ENCODE assay signal across 1 cellular context in the genomic region with DNA sequence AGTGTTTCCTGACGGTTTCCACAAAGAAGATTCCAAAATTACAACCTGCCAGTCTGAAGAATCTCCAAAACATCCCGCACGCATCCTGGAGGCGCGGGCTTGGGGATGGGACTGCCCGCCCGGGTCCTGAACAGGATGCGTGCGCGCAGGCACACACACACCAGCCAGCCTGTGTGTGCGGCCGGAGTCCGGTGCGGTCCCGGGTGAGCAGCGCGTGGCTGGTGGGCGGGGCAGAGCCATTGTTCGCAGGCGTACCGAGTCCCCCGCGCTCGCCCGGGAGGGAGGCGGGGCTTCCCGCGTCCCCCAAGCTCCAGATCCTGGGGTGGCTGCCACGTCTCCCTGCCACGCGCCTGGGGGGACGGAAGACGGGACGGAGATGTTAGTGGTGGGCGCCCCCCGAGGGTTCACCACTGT.
TF ChIP-seq lines count a peak whose summit lies in the region.

No MANE protein-coding gene starts in this region.

TF ChIP-seq in HepG2, 621 proteins besides CTCF, POLR2A, EP300 and RAD21 (continued from another document and continues in another):
- TF ChIP-seq, protein P1, sequence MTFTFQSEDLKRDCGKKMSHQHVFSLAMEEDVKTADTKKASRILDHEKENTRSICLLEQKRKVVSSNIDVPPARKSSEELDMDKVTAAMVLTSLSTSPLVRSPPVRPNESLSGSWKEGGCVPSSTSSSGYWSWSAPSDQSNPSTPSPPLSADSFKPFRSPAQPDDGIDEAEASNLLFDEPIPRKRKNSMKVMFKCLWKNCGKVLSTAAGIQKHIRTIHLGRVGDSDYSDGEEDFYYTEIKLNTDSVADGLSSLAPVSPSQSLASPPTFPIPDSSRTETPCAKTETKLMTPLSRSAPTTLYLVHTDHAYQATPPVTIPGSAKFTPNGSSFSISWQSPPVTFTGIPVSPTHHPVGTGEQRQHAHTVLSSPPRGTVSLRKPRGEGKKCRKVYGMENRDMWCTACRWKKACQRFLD (CRISPR knock-in tag; IDR thresholded peaks at IDR 0.05; ENCODE audit: borderline replicate concordance) = no peak
- TF ChIP-seq ZNF644 (CRISPR knock-in tag; IDR thresholded peaks at IDR 0.05; ENCODE audit: low read depth) (peak; percentile 25; the same call in 1 of the 2 replicates), ZNF569 (CRISPR knock-in tag; IDR thresholded peaks at IDR 0.05; ENCODE audit: borderline replicate concordance) (0 out of 2 replicates have a peak, but pooled peaks have one; percentile 67), KAT8 (CRISPR knock-in tag; IDR thresholded peaks at IDR 0.05) (peak; percentile 35; the same call in 1 of the 2 replicates), RARA (CRISPR knock-in tag; IDR thresholded peaks at IDR 0.05) (peak; percentile 68), ARNT (IDR thresholded peaks at IDR 0.05) (no peak), HDAC1 (CRISPR knock-in tag; IDR thresholded peaks at IDR 0.05) (peak; percentile 93), ZNF512 (CRISPR knock-in tag; IDR thresholded peaks at IDR 0.05) (no peak), ATAD3A (CRISPR knock-in tag; IDR thresholded peaks at IDR 0.05) (no peak), ELF4 (CRISPR knock-in tag; IDR thresholded peaks at IDR 0.05; ENCODE audit: borderline replicate concordance) (no peak), KLF6 (CRISPR knock-in tag; IDR thresholded peaks at IDR 0.05) (no peak), ZNF576 (CRISPR knock-in tag; IDR thresholded peaks at IDR 0.05) (no peak), GATA4 (IDR thresholded peaks at IDR 0.05; ENCODE audit: borderline replicate concordance, low read depth) (no peak; the same call in none of the 2 replicates), MAFF (IDR thresholded peaks at IDR 0.05; ENCODE audit: low read depth, low read length) (no peak), ZNF276 (CRISPR knock-in tag; IDR thresholded peaks at IDR 0.05; ENCODE audit: low read depth) (no peak), FOXK1 (CRISPR knock-in tag; IDR thresholded peaks at IDR 0.05; ENCODE audit: borderline replicate concordance, low read depth) (no peak), SMARCC2 (IDR thresholded peaks at IDR 0.05) (no peak), KLF9 (CRISPR knock-in tag; IDR thresholded peaks at IDR 0.05; ENCODE audit: low read depth) (peak; percentile 93; the same call in 1 of the 2 replicates), MTA3 (CRISPR knock-in tag; IDR thresholded peaks at IDR 0.05) (no peak), ZNF781 (CRISPR knock-in tag; IDR thresholded peaks at IDR 0.05; ENCODE audit: borderline replicate concordance, not compliant biosample characterization) (peak; percentile 36), ZNF724P (CRISPR knock-in tag; IDR thresholded peaks at IDR 0.05; ENCODE audit: borderline replicate concordance) (no peak), SETDB1 (CRISPR knock-in tag; IDR thresholded peaks at IDR 0.05; ENCODE audit: borderline replicate concordance) (no peak), ZNF749 (CRISPR knock-in tag; IDR thresholded peaks at IDR 0.05; ENCODE audit: borderline replicate concordance) (0 out of 2 replicates have a peak, but pooled peaks have one; percentile 48), ISL2 (CRISPR knock-in tag; IDR thresholded peaks at IDR 0.05) (peak; percentile 33), E2F5 (CRISPR knock-in tag; conservative IDR thresholded peaks at IDR 0.05) (no peak), ARNTL (CRISPR knock-in tag; IDR thresholded peaks at IDR 0.05) (peak; percentile 95), REST (IDR thresholded peaks at IDR 0.05; ENCODE audit: borderline replicate concordance in 1 of 2, low read depth in 1 of 2, low read length in 2 of 2) (peak in 1 of 2 experiments; percentile 48; a peak in 1 of 4 replicates), REPIN1 (CRISPR knock-in tag; IDR thresholded peaks at IDR 0.05; ENCODE audit: borderline replicate concordance, low read depth) (no peak), ZKSCAN5 (CRISPR knock-in tag; IDR thresholded peaks at IDR 0.05) (no peak), CHD4 (IDR thresholded peaks at IDR 0.05; ENCODE audit: borderline replicate concordance, low read length) (no peak), NFRKB (IDR thresholded peaks at IDR 0.05) (no peak), HOXD1 (CRISPR knock-in tag; IDR thresholded peaks at IDR 0.05) (peak; percentile 82), SAFB2 (CRISPR knock-in tag; IDR thresholded peaks at IDR 0.05; ENCODE audit: borderline replicate concordance, low read depth) (peak; percentile 63; the same call in 1 of the 2 replicates), ZNF20 (CRISPR knock-in tag; IDR thresholded peaks at IDR 0.05) (no peak), AFF4 (CRISPR knock-in tag; IDR thresholded peaks at IDR 0.05) (0 out of 2 replicates have a peak, but pooled peaks have one; percentile 45), ZNF160 (CRISPR knock-in tag; IDR thresholded peaks at IDR 0.05) (peak; percentile 52; the same call in 1 of the 2 replicates), ZNF235 (CRISPR knock-in tag; IDR thresholded peaks at IDR 0.05; ENCODE audit: borderline replicate concordance) (no peak), PITX1 (CRISPR knock-in tag; IDR thresholded peaks at IDR 0.05) (no peak; the same call in 1 of the 2 replicates), NR3C1 (CRISPR knock-in tag; IDR thresholded peaks at IDR 0.05) (no peak), PLRG1 (conservative IDR thresholded peaks at IDR 0.05) (no peak)
- TF ChIP-seq, protein P2, sequence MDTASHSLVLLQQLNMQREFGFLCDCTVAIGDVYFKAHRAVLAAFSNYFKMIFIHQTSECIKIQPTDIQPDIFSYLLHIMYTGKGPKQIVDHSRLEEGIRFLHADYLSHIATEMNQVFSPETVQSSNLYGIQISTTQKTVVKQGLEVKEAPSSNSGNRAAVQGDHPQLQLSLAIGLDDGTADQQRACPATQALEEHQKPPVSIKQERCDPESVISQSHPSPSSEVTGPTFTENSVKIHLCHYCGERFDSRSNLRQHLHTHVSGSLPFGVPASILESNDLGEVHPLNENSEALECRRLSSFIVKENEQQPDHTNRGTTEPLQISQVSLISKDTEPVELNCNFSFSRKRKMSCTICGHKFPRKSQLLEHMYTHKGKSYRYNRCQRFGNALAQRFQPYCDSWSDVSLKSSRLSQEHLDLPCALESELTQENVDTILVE (CRISPR knock-in tag; IDR thresholded peaks at IDR 0.05) = peak; percentile 44; the same call in 1 of the 2 replicates
- TF ChIP-seq, protein P3, sequence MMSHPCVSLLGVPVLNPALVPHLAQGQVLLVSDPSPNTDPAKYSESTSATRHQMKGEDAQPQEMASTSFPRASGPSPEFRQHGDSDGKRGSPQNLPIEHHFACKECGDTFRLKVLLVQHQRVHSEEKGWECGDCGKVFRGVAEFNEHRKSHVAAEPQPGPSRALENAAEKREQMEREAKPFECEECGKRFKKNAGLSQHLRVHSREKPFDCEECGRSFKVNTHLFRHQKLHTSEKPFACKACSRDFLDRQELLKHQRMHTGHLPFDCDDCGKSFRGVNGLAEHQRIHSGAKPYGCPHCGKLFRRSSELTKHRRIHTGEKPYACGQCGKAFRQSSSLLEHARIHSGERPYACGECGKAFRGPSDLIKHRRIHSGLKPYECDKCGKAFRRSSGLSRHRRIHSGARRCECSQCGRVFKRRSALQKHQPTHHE (CRISPR knock-in tag; IDR thresholded peaks at IDR 0.05; ENCODE audit: borderline replicate concordance) = no peak
- TF ChIP-seq, protein P4, sequence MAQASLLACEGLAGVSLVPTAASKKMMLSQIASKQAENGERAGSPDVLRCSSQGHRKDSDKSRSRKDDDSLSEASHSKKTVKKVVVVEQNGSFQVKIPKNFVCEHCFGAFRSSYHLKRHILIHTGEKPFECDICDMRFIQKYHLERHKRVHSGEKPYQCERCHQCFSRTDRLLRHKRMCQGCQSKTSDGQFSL (CRISPR knock-in tag; IDR thresholded peaks at IDR 0.05) = no peak
- TF ChIP-seq, protein P5, sequence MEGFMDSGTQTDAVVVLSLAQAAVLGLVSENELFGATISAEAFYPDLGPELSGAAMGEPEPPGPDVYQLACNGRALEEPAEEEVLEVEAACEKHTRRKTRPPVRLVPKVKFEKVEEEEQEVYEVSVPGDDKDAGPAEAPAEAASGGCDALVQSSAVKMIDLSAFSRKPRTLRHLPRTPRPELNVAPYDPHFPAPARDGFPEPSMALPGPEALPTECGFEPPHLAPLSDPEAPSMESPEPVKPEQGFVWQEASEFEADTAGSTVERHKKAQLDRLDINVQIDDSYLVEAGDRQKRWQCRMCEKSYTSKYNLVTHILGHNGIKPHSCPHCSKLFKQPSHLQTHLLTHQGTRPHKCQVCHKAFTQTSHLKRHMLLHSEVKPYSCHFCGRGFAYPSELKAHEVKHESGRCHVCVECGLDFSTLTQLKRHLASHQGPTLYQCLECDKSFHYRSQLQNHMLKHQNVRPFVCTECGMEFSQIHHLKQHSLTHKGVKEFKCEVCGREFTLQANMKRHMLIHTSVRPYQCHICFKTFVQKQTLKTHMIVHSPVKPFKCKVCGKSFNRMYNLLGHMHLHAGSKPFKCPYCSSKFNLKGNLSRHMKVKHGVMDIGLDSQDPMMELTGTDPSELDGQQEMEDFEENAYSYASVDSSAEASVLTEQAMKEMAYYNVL (CRISPR knock-in tag; IDR thresholded peaks at IDR 0.05; ENCODE audit: borderline replicate concordance) = no peak
